In the genomic region with DNA sequence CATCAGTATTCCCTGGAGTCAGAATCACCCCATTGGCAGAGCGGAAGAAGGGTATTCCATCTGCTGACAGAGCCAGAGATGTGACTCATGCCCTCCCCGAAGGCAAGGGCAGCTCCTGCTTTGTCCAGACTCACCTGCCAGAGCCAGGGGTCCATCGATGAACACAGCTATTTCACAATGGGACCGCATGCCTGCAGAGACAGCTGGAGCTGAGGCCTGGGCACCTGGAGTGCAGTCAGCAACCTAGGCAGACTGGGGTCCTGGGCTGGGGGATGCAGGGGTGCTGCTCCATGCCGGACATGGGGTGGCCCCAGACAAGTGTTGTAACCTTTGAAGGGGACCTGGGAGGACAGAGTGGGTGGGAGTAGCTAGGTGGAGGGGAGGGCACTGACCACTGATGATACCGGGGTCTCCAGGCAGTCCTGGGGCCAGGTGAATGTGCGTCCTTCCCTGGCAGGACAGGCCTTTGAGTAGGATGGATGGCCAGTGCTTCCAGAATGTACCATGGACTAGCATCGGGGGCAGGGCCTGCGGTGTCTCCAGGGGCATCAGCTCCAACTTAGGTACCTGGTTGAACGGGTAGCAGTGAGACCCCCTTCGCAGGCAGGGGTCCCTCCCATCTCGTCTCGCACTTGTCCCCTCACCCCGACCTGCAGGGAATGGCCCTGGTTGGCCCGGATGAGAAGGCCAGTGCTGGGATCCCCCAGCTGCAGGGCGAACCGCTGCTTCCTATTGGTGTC, we compare ENCODE assay signal across 1 cellular context.
TF ChIP-seq lines count a peak whose summit lies in the region.

No MANE protein-coding gene starts in this region.

TF ChIP-seq in GM23338, 12 proteins besides CTCF, POLR2A, EP300 and RAD21 (continued from another document):
- TF ChIP-seq, protein P1, sequence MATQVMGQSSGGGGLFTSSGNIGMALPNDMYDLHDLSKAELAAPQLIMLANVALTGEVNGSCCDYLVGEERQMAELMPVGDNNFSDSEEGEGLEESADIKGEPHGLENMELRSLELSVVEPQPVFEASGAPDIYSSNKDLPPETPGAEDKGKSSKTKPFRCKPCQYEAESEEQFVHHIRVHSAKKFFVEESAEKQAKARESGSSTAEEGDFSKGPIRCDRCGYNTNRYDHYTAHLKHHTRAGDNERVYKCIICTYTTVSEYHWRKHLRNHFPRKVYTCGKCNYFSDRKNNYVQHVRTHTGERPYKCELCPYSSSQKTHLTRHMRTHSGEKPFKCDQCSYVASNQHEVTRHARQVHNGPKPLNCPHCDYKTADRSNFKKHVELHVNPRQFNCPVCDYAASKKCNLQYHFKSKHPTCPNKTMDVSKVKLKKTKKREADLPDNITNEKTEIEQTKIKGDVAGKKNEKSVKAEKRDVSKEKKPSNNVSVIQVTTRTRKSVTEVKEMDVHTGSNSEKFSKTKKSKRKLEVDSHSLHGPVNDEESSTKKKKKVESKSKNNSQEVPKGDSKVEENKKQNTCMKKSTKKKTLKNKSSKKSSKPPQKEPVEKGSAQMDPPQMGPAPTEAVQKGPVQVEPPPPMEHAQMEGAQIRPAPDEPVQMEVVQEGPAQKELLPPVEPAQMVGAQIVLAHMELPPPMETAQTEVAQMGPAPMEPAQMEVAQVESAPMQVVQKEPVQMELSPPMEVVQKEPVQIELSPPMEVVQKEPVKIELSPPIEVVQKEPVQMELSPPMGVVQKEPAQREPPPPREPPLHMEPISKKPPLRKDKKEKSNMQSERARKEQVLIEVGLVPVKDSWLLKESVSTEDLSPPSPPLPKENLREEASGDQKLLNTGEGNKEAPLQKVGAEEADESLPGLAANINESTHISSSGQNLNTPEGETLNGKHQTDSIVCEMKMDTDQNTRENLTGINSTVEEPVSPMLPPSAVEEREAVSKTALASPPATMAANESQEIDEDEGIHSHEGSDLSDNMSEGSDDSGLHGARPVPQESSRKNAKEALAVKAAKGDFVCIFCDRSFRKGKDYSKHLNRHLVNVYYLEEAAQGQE (IDR thresholded peaks at IDR 0.05; ENCODE audit: unreplicated experiment) = no peak
- TF ChIP-seq ZNF462 (CRISPR knock-in tag; IDR thresholded peaks at IDR 0.05) (no peak), EZH2 (IDR thresholded peaks at IDR 0.05; ENCODE audit: low read depth, unreplicated experiment) (no peak), NANOG (IDR thresholded peaks at IDR 0.05; ENCODE audit: borderline replicate concordance) (no peak), CREB1 (CRISPR knock-in tag; IDR thresholded peaks at IDR 0.05; ENCODE audit: low read depth) (no peak)
